19 cellular contexts compared by ENCODE assay signal in genomic region chr10:43666551-43666950, GRCh38. TPM values are rescaled to one million over a fixed set of nuclear protein-coding genes. Genes with fewer than 3 reads are reported as not detected.
"Had no signal": no experiment of that assay in that cellular context is flagged by ENCODE, and none has a peak within 500 bp of the region (broad histone marks: within the 10 kb centered on the region; RNA-seq: fewer than 3 reads in every experiment).

No MANE protein-coding gene starts in this region.

- H3K27ac ChIP-seq: RWPE1, SJCRH30 had no signal

- H3K27me3 ChIP-seq: SJCRH30 had no signal

- DNase-seq: KBM-7, MV-4-11, NCI-H1092, NCI-H1105 treated with DMSO at 0.1 percent for 48 hours, NCI-H1417 treated with DMSO at 0.1 percent for 48 hours, NCI-H1694 treated with DMSO at 0.1 percent for 48 hours, NCI-H2081, NCI-H2107, NCI-H226, NCI-H446, NCI-H510A, NCI-H524 treated with DMSO at 0.1 percent for 48 hours, NCI-H774, PC-3, SHP77 treated with DMSO at 0.1 percent for 48 hours, SJCRH30 had no signal

- ATAC-seq: Panc1, PC-3 had no signal

- H3K4me1 ChIP-seq: SJCRH30 had no signal

- H3K36me3 ChIP-seq: SJCRH30 had no signal

- H3K9me3 ChIP-seq: SJCRH30 had no signal

- H3K4me3 ChIP-seq: SJCRH30 had no signal

RNA-seq across cellular contexts. Expression of gene ZNF32, which starts 17.9 kb away (rescaled TPM):
- total RNA-seq: OCI-LY7 had no signal
